ENCODE assay signal across 12 cellular contexts in genomic region chr6:111781055-111781708, GRCh38.
A peak's percentile ranks its signal among the peaks of the same experiment; 100 is the strongest.
DNase-seq lines count a peak whose midpoint lies in the region; ATAC-seq and TF ChIP-seq lines count a peak whose summit lies in the region.
"Had no signal": no experiment of that assay in that cellular context is flagged by ENCODE, and none has a peak within 500 bp of the region (broad histone marks: within the 10 kb centered on the region; RNA-seq: fewer than 3 reads in every experiment).

No MANE protein-coding gene starts in this region.

- POLR2A ChIA-PET in HEK293 (lab: Yijun Ruan, JAX), result interaction anchor here (1.1 kb wide), 1 partner anchor 9 kb away, joined by 3 read pairs; no protein-coding TSS in a partner anchor

- peak; percentile 31 for ATAC-seq in mucosa of descending colon
- ATAC-seq in GM19452 (IDR thresholded peaks at IDR 0.05; ENCODE audit: unreplicated experiment), result no peak
- no peak for ATAC-seq in GM18867 (IDR thresholded peaks at IDR 0.05; ENCODE audit: unreplicated experiment)
- no peak for ATAC-seq in HG02870 (IDR thresholded peaks at IDR 0.05; ENCODE audit: unreplicated experiment)

- intact Hi-C loops in mucosa of descending colon (cut with DNase I, micrococcal nuclease), result no loop called here

- peak overlapping the region; percentile 19; the same call in 1 of the 2 replicates for H3K27ac ChIP-seq in HEK293 (ENCODE audit: extremely low read depth, low read depth, low read length)
- H3K27ac ChIP-seq: SK-N-MC, vagina had no signal

- H3K36me3 ChIP-seq in HEK293 (ENCODE audit: control insufficient read depth in 2 of 2, insufficient read depth in 1 of 2, low read length in 2 of 2) (no peaks in the 10 kb centered on the region), mucosa of descending colon (ENCODE audit: low read depth) (no peaks in the 10 kb centered on the region)
- H3K36me3 ChIP-seq: adrenal gland, vagina had no signal

- CTCF ChIA-PET in HEK293 (lab: Yijun Ruan, JAX), result interaction anchor here (0.8 to 1.4 kb wide), 2 partner anchors 11 to 18 kb away, joined by 3 read pairs; no protein-coding TSS in a partner anchor

- no peaks in the 10 kb centered on the region for H3K9me3 ChIP-seq in HEK293 (ENCODE audit: control insufficient read depth, insufficient read depth, low read depth, low read length)
- no peaks in the 10 kb centered on the region for H3K9me3 ChIP-seq in mucosa of descending colon
- H3K9me3 ChIP-seq: adrenal gland, vagina had no signal

- DNase-seq in AG08396 (ENCODE audit: low spot score) (peak; percentile 13), cardiac fibroblast (ENCODE audit: low read depth in 2 of 2) (peak; percentile 41 to 89), mucosa of descending colon (no peak), iPS-NIHi7 (ENCODE audit: extremely low spot score) (no peak)
- DNase-seq: adrenal gland, NCI-H1105 had no signal

- H3K4me3 ChIP-seq in HEK293 (ENCODE audit: low read depth, low read length), result no peak overlapping the region
- no peak overlapping the region for H3K4me3 ChIP-seq in cardiac fibroblast (replicated peaks in 1 of 2; ENCODE audit: low read depth in 2 of 2, low read length in 2 of 2)
- no peak overlapping the region for H3K4me3 ChIP-seq in mucosa of descending colon
- H3K4me3 ChIP-seq: adrenal gland, SK-N-MC, vagina had no signal

- H3K4me1 ChIP-seq in HEK293 (ENCODE audit: control insufficient read depth, insufficient read depth, low read length), result peaks cover 14% of the 10 kb centered on the region
- H3K4me1 ChIP-seq in mucosa of descending colon (ENCODE audit: low read depth), result no peaks in the 10 kb centered on the region

- no peak for TF ChIP-seq CTCF in HEK293 (tag by site-specific recombination; IDR thresholded peaks at IDR 0.05)
- TF ChIP-seq CTCF in cardiac fibroblast (IDR thresholded peaks at IDR 0.05; ENCODE audit: low read depth, low read length), result no peak
- no peak for TF ChIP-seq CTCF in mucosa of descending colon (IDR thresholded peaks at IDR 0.05)

TF ChIP-seq in HEK293, 187 proteins besides CTCF, POLR2A, EP300 and RAD21 (continues in another document):
- TF ChIP-seq BCL11B (tag by site-specific recombination; IDR thresholded peaks at IDR 0.05; ENCODE audit: low read depth) (no peak), ZFP37 (tag by site-specific recombination; IDR thresholded peaks at IDR 0.05) (no peak), ZNF510 (tag by site-specific recombination; IDR thresholded peaks at IDR 0.05; ENCODE audit: insufficient replicate concordance) (no peak), ZNF677 (tag by site-specific recombination; IDR thresholded peaks at IDR 0.05) (no peak), ZNF302 (tag by site-specific recombination; IDR thresholded peaks at IDR 0.05; ENCODE audit: low read depth) (no peak), ZNF274 (IDR thresholded peaks at IDR 0.05; ENCODE audit: low read length) (no peak), ZNF274 (tag by site-specific recombination; IDR thresholded peaks at IDR 0.05; ENCODE audit: borderline replicate concordance) (no peak), ZNF112 (tag by site-specific recombination; IDR thresholded peaks at IDR 0.05) (no peak), ZNF561 (tag by site-specific recombination; IDR thresholded peaks at IDR 0.05; ENCODE audit: borderline replicate concordance) (no peak), ZNF292 (tag by site-specific recombination; IDR thresholded peaks at IDR 0.05; ENCODE audit: borderline replicate concordance, low read depth) (no peak), ZNF600 (tag by site-specific recombination; IDR thresholded peaks at IDR 0.05) (peak; percentile 88), HOXA7 (CRISPR knock-in tag; IDR thresholded peaks at IDR 0.05; ENCODE audit: borderline replicate concordance) (no peak), PRDM4 (tag by site-specific recombination; IDR thresholded peaks at IDR 0.05) (no peak), ZNF530 (tag by site-specific recombination; IDR thresholded peaks at IDR 0.05; ENCODE audit: low read depth) (no peak), ZNF571 (tag by site-specific recombination; IDR thresholded peaks at IDR 0.05) (no peak), ZNF449 (tag by site-specific recombination; IDR thresholded peaks at IDR 0.05) (peak; percentile 37; the same call in 1 of the 2 replicates), GLI4 (tag by site-specific recombination; IDR thresholded peaks at IDR 0.05) (no peak), ZNF580 (tag by site-specific recombination; IDR thresholded peaks at IDR 0.05) (no peak), PRDM10 (tag by site-specific recombination; IDR thresholded peaks at IDR 0.05) (peak; percentile 90), FEZF1 (tag by site-specific recombination; IDR thresholded peaks at IDR 0.05) (no peak), BCL6B (tag by site-specific recombination; IDR thresholded peaks at IDR 0.05) (no peak), MZF1 (tag by site-specific recombination; IDR thresholded peaks at IDR 0.05; ENCODE audit: borderline replicate concordance) (no peak)

Comparison
In these comparisons a context has a peak if more than half of its experiments do, and no peak if none do; other contexts are left out.
1. DNase-seq: peak in AG08396 (single experiment) and cardiac fibroblast (2 of 2); none in mucosa of descending colon (0 of 3) and iPS-NIHi7 (single experiment).